13 cellular contexts compared by ENCODE assay signal in the genomic region with DNA sequence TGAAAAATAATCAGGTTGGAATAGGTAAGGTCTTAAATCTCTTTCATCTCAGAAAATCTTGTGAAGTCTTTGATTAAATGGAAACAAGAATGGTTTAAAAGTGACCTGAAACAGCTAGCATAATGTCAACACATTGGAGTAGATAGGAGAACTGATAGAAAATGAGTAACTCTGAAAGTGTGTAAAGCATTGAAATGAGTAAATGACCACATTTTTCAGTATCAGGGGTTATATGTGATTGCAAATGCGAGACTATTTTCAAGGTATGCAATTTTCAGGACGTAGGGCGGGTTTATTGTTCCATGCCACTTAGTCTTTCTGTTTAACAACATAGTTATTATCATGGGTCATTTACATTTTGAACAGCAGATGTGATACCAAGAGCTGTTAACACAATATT.
A peak's percentile ranks its signal among the peaks of the same experiment; 100 is the strongest.
DNase-seq lines count a peak whose midpoint lies in the region; ATAC-seq lines count a peak whose summit lies in the region.
"Had no signal": no experiment of that assay in that cellular context is flagged by ENCODE, and none has a peak within 500 bp of the region (broad histone marks: within the 10 kb centered on the region; RNA-seq: fewer than 3 reads in every experiment).

No MANE protein-coding gene starts in this region.

- no peak overlapping the region for H2BK5ac ChIP-seq in trophoblast cell (ENCODE audit: low read depth, low read length, poor library complexity)

- no peak overlapping the region for H3K23ac ChIP-seq in trophoblast cell (ENCODE audit: low read length)

- no peaks in the 10 kb centered on the region for H3K79me1 ChIP-seq in trophoblast cell (ENCODE audit: low read length)

- WGBS in trophoblast cell (ENCODE audit: extremely low coverage, insufficient coverage, insufficient read length), result no CpG with 5 or more reads among the region's 3 CpGs

- H4K8ac ChIP-seq in trophoblast cell (ENCODE audit: low read depth, low read length), result no peak overlapping the region

- no peak overlapping the region for H2AFZ ChIP-seq in trophoblast cell (ENCODE audit: insufficient read depth, low read length, poor library complexity)

- no peak overlapping the region for H3K4me2 ChIP-seq in trophoblast cell (ENCODE audit: low read length)

- no peak overlapping the region for H3K18ac ChIP-seq in trophoblast cell (ENCODE audit: low read length)

- H2AK5ac ChIP-seq in trophoblast cell (ENCODE audit: low read length), result no peak overlapping the region

- DNase-seq in trophoblast cell, result peak; percentile 32 to 89
- no peak for DNase-seq in NCI-H128 (lab: John Stamatoyannopoulos, UW; ENCODE audit: unreplicated experiment)
- no peak for DNase-seq in activated CD4-positive, CD25-positive, alpha-beta regulatory T cell (lab: John Stamatoyannopoulos, UW)
- DNase-seq in inferior parietal cortex (ENCODE audit: extremely low spot score), result no peak
- no peak for DNase-seq in ecto neural progenitor cell (ENCODE audit: low spot score)
- DNase-seq: amygdala; CD4-positive, CD25-positive, alpha-beta regulatory T cell; right cardiac atrium had no signal

- no peak overlapping the region for H3K4me3 ChIP-seq in trophoblast cell (ENCODE audit: low read depth, low read length)
- H3K4me3 ChIP-seq: K562 had no signal

- H3K4me1 ChIP-seq in trophoblast cell (ENCODE audit: control insufficient read depth in 1 of 2, insufficient read depth in 2 of 2, low read length in 2 of 2), result no peaks in the 10 kb centered on the region

- H3K79me2 ChIP-seq in trophoblast cell (ENCODE audit: control insufficient read depth, insufficient read depth, low read length, poor library complexity), result no peaks in the 10 kb centered on the region

- no peaks in the 10 kb centered on the region for H3K27me3 ChIP-seq in trophoblast cell (ENCODE audit: insufficient read depth, low read length)

- no peak overlapping the region for H4K91ac ChIP-seq in trophoblast cell (ENCODE audit: low read depth, low read length)

- no peak overlapping the region for H2BK120ac ChIP-seq in trophoblast cell (ENCODE audit: insufficient read depth, low read length, poor library complexity)

- H3K4ac ChIP-seq in trophoblast cell (ENCODE audit: low read depth, low read length), result no peak overlapping the region

- H2BK12ac ChIP-seq in trophoblast cell (ENCODE audit: low read length), result no peak overlapping the region

- H4K12ac ChIP-seq in trophoblast cell (ENCODE audit: low read depth, low read length), result no peak overlapping the region

- no peak overlapping the region for H3K27ac ChIP-seq in trophoblast cell (ENCODE audit: low read depth, low read length)
- H3K27ac ChIP-seq: VCaP had no signal

- H3K9ac ChIP-seq in trophoblast cell (ENCODE audit: low read length), result no peak overlapping the region

- H3K14ac ChIP-seq in trophoblast cell (ENCODE audit: low read length), result no peak overlapping the region

- H3K9me3 ChIP-seq in trophoblast cell (ENCODE audit: insufficient read depth, low read depth, low read length), result no peaks in the 10 kb centered on the region

- ATAC-seq in GM19025 (IDR thresholded peaks at IDR 0.05; ENCODE audit: low read depth, unreplicated experiment) (peak; percentile 60), GM21825 (IDR thresholded peaks at IDR 0.05; ENCODE audit: unreplicated experiment) (peak; percentile 54), HG03103 (IDR thresholded peaks at IDR 0.05; ENCODE audit: low read depth, unreplicated experiment) (peak; percentile 88)
- ATAC-seq: K562, right cardiac atrium had no signal

- no peaks in the 10 kb centered on the region for H3K36me3 ChIP-seq in trophoblast cell (ENCODE audit: control insufficient read depth in 1 of 2, insufficient read depth in 2 of 2, low read length in 2 of 2)

Comparison
In these comparisons a context has a peak if more than half of its experiments do, and no peak if none do; other contexts are left out.
1. DNase-seq: peak in trophoblast cell (2 of 2); none in NCI-H128 (single experiment), activated CD4-positive, CD25-positive, alpha-beta regulatory T cell (0 of 4), inferior parietal cortex (single experiment) and ecto neural progenitor cell (single experiment).
2. Peak in every context shown above with its lines, with median percentiles within 50 percentile points of each other: ATAC-seq.